Comparison of ENCODE assay signal across 27 cellular contexts in genomic region chr20:53297154-53297529, GRCh38.
DNase-seq lines count a peak whose midpoint lies in the region; ATAC-seq, FAIRE-seq and TF ChIP-seq lines count a peak whose summit lies in the region.
"Had no signal": no experiment of that assay in that cellular context is flagged by ENCODE, and none has a peak within 500 bp of the region (broad histone marks: within the 10 kb centered on the region; RNA-seq: fewer than 3 reads in every experiment).

No MANE protein-coding gene starts in this region.

- no peaks in the 10 kb centered on the region for H3K36me3 ChIP-seq in K562 (ENCODE audit: control insufficient read depth, insufficient read depth, low read length)
- H3K36me3 ChIP-seq in stomach: no peaks in the 10 kb centered on the region
- H3K36me3 ChIP-seq: BE2C, BLaER1 had no signal

- peak overlapping the region; percentile 1; the same call in 1 of the 2 replicates for H2AFZ ChIP-seq in K562 (ENCODE audit: low read depth, low read length)

- H3K4me3 ChIP-seq in K562 (no peak overlapping the region), stomach (no peak overlapping the region)
- H3K4me3 ChIP-seq: BLaER1, GM12878 had no signal

- peak; percentile 53 for DNase-seq in OCI-M1 (lab: John Stamatoyannopoulos, UW)
- DNase-seq in K562 (ENCODE audit: extremely low read depth in 1 of 4, low spot score in 3 of 4): no peak
- no peak for DNase-seq in stomach
- no peak for DNase-seq in activated T-helper 2 cell treated with anti-CD3 and anti-CD28 coated beads, Interferon-gamma antibody, Interleukin-2, Interleukin-4, amounts not matched to agents 10 μg/mL and 5 μg/mL and 100 μg/mL, durations not matched to agents 14 hours and 24 hours and 36 hours (ENCODE audit: low spot score)
- DNase-seq: 8988T; ACHN; BE2C; C1 segment of cervical spinal cord; CD4-positive, alpha-beta memory T cell; CD4-positive, CD25-positive, alpha-beta regulatory T cell; CD8-positive, alpha-beta memory T cell; COR-L47; DMS 273 treated with DMSO at 0.1 percent for 48 hours; DMS153; DMS53; DMS79; DND-41; EL; GDM1 had no signal

- peak overlapping the region in 2 of 3 experiments; percentile 81 to 82 for H3K27ac Mint-ChIP-seq in nephron
- H3K27ac Mint-ChIP-seq in activated T-helper 2 cell treated with anti-CD3 and anti-CD28 coated beads, Interferon-gamma antibody, Interleukin-2, Interleukin-4, amounts not matched to agents 10 μg/mL and 5 μg/mL and 100 μg/mL, durations not matched to agents 14 hours and 24 hours and 36 hours: no peak overlapping the region
- H3K27ac Mint-ChIP-seq: CD14-positive monocyte; CD4-positive, alpha-beta memory T cell; CD8-positive, alpha-beta memory T cell had no signal

- BruUV-seq in K562 (replicated peaks; lab: Mats Ljungman, UMichigan): no TSS peak

- H3K27me3 ChIP-seq in K562 (ENCODE audit: control insufficient read depth in 2 of 2, insufficient read depth in 2 of 2, low read length in 2 of 2) (no peaks in the 10 kb centered on the region), stomach (no peaks in the 10 kb centered on the region)
- H3K27me3 ChIP-seq: BE2C, BLaER1 had no signal

- WGBS in K562 (ENCODE audit: insufficient coverage, low coverage, missing lambda C conversion rate): 63% methylated on average over 6 of the region's 7 CpGs
- WGBS in stomach, 5 donors: 92 to 99% (median 95%) methylated on average over 7 of the region's 7 CpGs

- no peak for TF ChIP-seq EP300 in K562 (IDR thresholded peaks at IDR 0.05; ENCODE audit: low read length)
- TF ChIP-seq EP300 in stomach (IDR thresholded peaks at IDR 0.05): no peak

- no peak for TF ChIP-seq RAD21 in K562 (CRISPR knock-in tag; conservative IDR thresholded peaks at IDR 0.05 in 1 of 2, IDR thresholded peaks at IDR 0.05 in 1 of 2)

- H3K9me3 ChIP-seq in K562 (replicated peaks; ENCODE audit: control insufficient read depth, insufficient read depth, low read depth, low read length): no peaks in the 10 kb centered on the region
- no peaks in the 10 kb centered on the region for H3K9me3 ChIP-seq in stomach
- H3K9me3 ChIP-seq: BE2C, BLaER1 had no signal

- in situ Hi-C loops in K562 (cut with MboI): no loop called here

- no peaks in the 10 kb centered on the region for H4K20me1 ChIP-seq in K562 (replicated peaks; ENCODE audit: control insufficient read depth, insufficient read depth, low read length)
- H4K20me1 ChIP-seq: BLaER1 had no signal

- no peaks in the 10 kb centered on the region for H3K27me3 Mint-ChIP-seq in nephron (ENCODE audit: low read depth)
- no peaks in the 10 kb centered on the region for H3K27me3 Mint-ChIP-seq in activated T-helper 2 cell treated with anti-CD3 and anti-CD28 coated beads, Interferon-gamma antibody, Interleukin-2, Interleukin-4, amounts not matched to agents 10 μg/mL and 5 μg/mL and 100 μg/mL, durations not matched to agents 14 hours and 24 hours and 36 hours (ENCODE audit: low read depth)
- H3K27me3 Mint-ChIP-seq: CD4-positive, CD25-positive, alpha-beta regulatory T cell had no signal

- no peak for ATAC-seq in K562
- ATAC-seq: GM12878 had no signal

- peaks cover 49% of the 10 kb centered on the region for H3K4me1 Mint-ChIP-seq in nephron
- H3K4me1 Mint-ChIP-seq in activated T-helper 2 cell treated with anti-CD3 and anti-CD28 coated beads, Interferon-gamma antibody, Interleukin-2, Interleukin-4, amounts not matched to agents 10 μg/mL and 5 μg/mL and 100 μg/mL, durations not matched to agents 14 hours and 24 hours and 36 hours (ENCODE audit: low read depth): peaks cover 2% of the 10 kb centered on the region
- H3K4me1 Mint-ChIP-seq: CD14-positive monocyte; CD4-positive, alpha-beta memory T cell; CD8-positive, alpha-beta memory T cell had no signal

- H3K9me1 ChIP-seq in K562 (ENCODE audit: control insufficient read depth, insufficient read depth, low read length): no peaks in the 10 kb centered on the region

- TF ChIP-seq CTCF in K562 (IDR thresholded peaks at IDR 0.05 in 2 of 3, conservative IDR thresholded peaks at IDR 0.05 in 1 of 3; ENCODE audit: insufficient read depth in 2 of 3, low read depth in 1 of 3, low read length in 3 of 3): no peak
- no peak for TF ChIP-seq CTCF in nephron (IDR thresholded peaks at IDR 0.05; ENCODE audit: unreplicated experiment in 3 of 3)
- TF ChIP-seq CTCF in stomach (IDR thresholded peaks at IDR 0.05): no peak

- peak overlapping the region; percentile 30; the same call in 1 of the 2 replicates for H3K4me2 ChIP-seq in K562 (ENCODE audit: insufficient read depth, low read length)
- H3K4me2 ChIP-seq: BLaER1 had no signal

- POLR2A ChIA-PET in K562 (lab: Yijun Ruan, JAX): no interaction called here

- H3K4me1 ChIP-seq in K562 (replicated peaks in 1 of 2; ENCODE audit: control insufficient read depth in 2 of 2, insufficient read depth in 2 of 2, low read length in 2 of 2) (peaks cover 2 to 61% of the 10 kb centered on the region in 2 experiments; a peak in 3 of 5 replicates), stomach (peaks cover 0 to 13% (median 5%) of the 10 kb centered on the region in 4 donors)
- H3K4me1 ChIP-seq: BE2C, BLaER1 had no signal

- no peaks in the 10 kb centered on the region for H3K79me2 ChIP-seq in K562 (ENCODE audit: control insufficient read depth, insufficient read depth, low read length)

- peaks cover 5% of the 10 kb centered on the region for H3K36me3 Mint-ChIP-seq in nephron (ENCODE audit: low read depth)
- H3K36me3 Mint-ChIP-seq in activated T-helper 2 cell treated with anti-CD3 and anti-CD28 coated beads, Interferon-gamma antibody, Interleukin-2, Interleukin-4, amounts not matched to agents 10 μg/mL and 5 μg/mL and 100 μg/mL, durations not matched to agents 14 hours and 24 hours and 36 hours (ENCODE audit: low read depth): no peaks in the 10 kb centered on the region
- H3K36me3 Mint-ChIP-seq: CD14-positive monocyte; CD4-positive, alpha-beta memory T cell; CD4-positive, CD25-positive, alpha-beta regulatory T cell; CD8-positive, alpha-beta memory T cell had no signal

- H3K9me3 Mint-ChIP-seq in nephron: peaks cover 2% of the 10 kb centered on the region
- H3K9me3 Mint-ChIP-seq in activated T-helper 2 cell treated with anti-CD3 and anti-CD28 coated beads, Interferon-gamma antibody, Interleukin-2, Interleukin-4, amounts not matched to agents 10 μg/mL and 5 μg/mL and 100 μg/mL, durations not matched to agents 14 hours and 24 hours and 36 hours: no peaks in the 10 kb centered on the region
- H3K9me3 Mint-ChIP-seq: CD4-positive, alpha-beta memory T cell; CD4-positive, CD25-positive, alpha-beta regulatory T cell; CD8-positive, alpha-beta memory T cell had no signal

- 0 out of 4 replicates have a peak overlapping the region, but pooled peaks of 1 of the 2 experiments have one; percentile 7 for H3K9ac ChIP-seq in K562 (ENCODE audit: insufficient read depth in 1 of 2, low read depth in 2 of 2, low read length in 2 of 2)
- H3K9ac ChIP-seq: BLaER1 had no signal

- CTCF ChIA-PET in K562 (lab: Yijun Ruan, JAX; ENCODE audit: low intra/inter-chr PET ratio): no interaction called here

- H3K4me3 Mint-ChIP-seq in nephron: no peak overlapping the region
- H3K4me3 Mint-ChIP-seq in activated T-helper 2 cell treated with anti-CD3 and anti-CD28 coated beads, Interferon-gamma antibody, Interleukin-2, Interleukin-4, amounts not matched to agents 10 μg/mL and 5 μg/mL and 100 μg/mL, durations not matched to agents 14 hours and 24 hours and 36 hours (ENCODE audit: low read depth): no peak overlapping the region
- H3K4me3 Mint-ChIP-seq: CD14-positive monocyte; CD4-positive, alpha-beta memory T cell; CD4-positive, CD25-positive, alpha-beta regulatory T cell; CD8-positive, alpha-beta memory T cell had no signal

- intact Hi-C loops in K562 (cut with micrococcal nuclease) (no loop called here), stomach (cut with DNase I; ENCODE audit: low total_unique reads) (no loop called here)
- intact Hi-C loops in activated T-helper 2 cell treated with anti-CD3 and anti-CD28 coated beads, Interferon-gamma antibody, Interleukin-2, Interleukin-4, amounts not matched to agents 10 μg/mL and 5 μg/mL and 100 μg/mL, durations not matched to agents 14 hours and 24 hours and 36 hours (cut with micrococcal nuclease): no loop called here

- H3K27ac ChIP-seq in K562 (ENCODE audit: extremely low read depth, low read depth, low read length) (peak overlapping the region; percentile 64), stomach (no peak overlapping the region)
- H3K27ac ChIP-seq: BLaER1 had no signal

- no peak for FAIRE-seq in K562 (lab: Jason Lieb, UNC)
- FAIRE-seq: A204.1, GM12878, GM12892, GM18507, GM19239 had no signal

- TF ChIP-seq POLR2A in K562 (conservative IDR thresholded peaks at IDR 0.05) (no peak), stomach (IDR thresholded peaks at IDR 0.05) (no peak)

TF ChIP-seq in K562, 482 proteins besides CTCF, POLR2A, EP300 and RAD21 (continues in another document):
- TF ChIP-seq SMAD2 (IDR thresholded peaks at IDR 0.05; ENCODE audit: low read depth, low read length) (no peak), ZNF316 (IDR thresholded peaks at IDR 0.05) (no peak), BCOR (IDR thresholded peaks at IDR 0.05) (peak; percentile 74; the same call in 1 of the 2 replicates), CEBPG (CRISPR knock-in tag; IDR thresholded peaks at IDR 0.05) (peak; percentile 52; the same call in 1 of the 2 replicates), CEBPG (tag; conservative IDR thresholded peaks at IDR 0.05 in 1 of 2, IDR thresholded peaks at IDR 0.05 in 1 of 2) (peak in 1 of 2 experiments; percentile 71; a peak in 2 of 4 replicates), HNRNPLL (IDR thresholded peaks at IDR 0.05; ENCODE audit: low read depth, low read length, poor library complexity, severe bottlenecking) (no peak), MBD1 (CRISPR knock-in tag; IDR thresholded peaks at IDR 0.05) (no peak), RCOR1 (IDR thresholded peaks at IDR 0.05; ENCODE audit: borderline replicate concordance in 1 of 2, low read depth in 2 of 2, low read length in 2 of 2) (peak in 1 of 2 experiments; percentile 35; a peak in 1 of 4 replicates)
